In genomic region chr7:22346383-22347107, GRCh38 we compare ENCODE assay signal across 13 cellular contexts. TPM values are rescaled to one million over a fixed set of nuclear protein-coding genes. Genes with fewer than 3 reads are reported as not detected.
A peak's percentile ranks its signal among the peaks of the same experiment; 100 is the strongest.
DNase-seq lines count a peak whose midpoint lies in the region; ATAC-seq and TF ChIP-seq lines count a peak whose summit lies in the region.
"Had no signal": no experiment of that assay in that cellular context is flagged by ENCODE, and none has a peak within 500 bp of the region (broad histone marks: within the 10 kb centered on the region; RNA-seq: fewer than 3 reads in every experiment).

No MANE protein-coding gene starts in this region.

- POLR2A ChIA-PET in PC-3 (lab: Charles Lee; ENCODE audit: unreplicated experiment), result interaction anchor here (0.6 kb wide), 1 partner anchor 191 kb away, joined by 3 read pairs; no protein-coding TSS in a partner anchor

- no peak for TF ChIP-seq CTCF in PC-3 (conservative IDR thresholded peaks at IDR 0.05; ENCODE audit: low read depth, low read length)

- ATAC-seq in PC-3 (peak; percentile 52), left lobe of liver (peak; percentile 67)
- ATAC-seq: stimulated activated naive B cell treated with anti-CD40 and anti-IgM and Interleukin-4, amounts not matched to agents 10 μg/mL and 1 μg/mL and 100 μg/mL, for 72 hours; T-helper 17 cell had no signal

- H2AFZ ChIP-seq in PC-3 (ENCODE audit: low read length), result no peak overlapping the region

- intact Hi-C loops in PC-3 (cut with micrococcal nuclease), result no loop called here

- no peaks in the 10 kb centered on the region for H3K36me3 ChIP-seq in PC-3 (ENCODE audit: low read depth, low read length)

- H3K79me2 ChIP-seq in PC-3 (ENCODE audit: low read length), result peaks cover 43% of the 10 kb centered on the region

- H3K27me3 ChIP-seq in PC-3 (ENCODE audit: low read length), result no peaks in the 10 kb centered on the region

- CTCF ChIA-PET in PC-3 (lab: Charles Lee), result no interaction called here

- H3K4me2 ChIP-seq in PC-3 (ENCODE audit: low read length), result peak overlapping the region; percentile 36

- H3K27ac ChIP-seq in PC-3 (ENCODE audit: low read length), result peak overlapping the region; percentile 62

- no peaks in the 10 kb centered on the region for H3K9me3 ChIP-seq in PC-3 (ENCODE audit: low read length)

- BruUV-seq in PC-3 (replicated peaks; lab: Mats Ljungman, UMichigan), result no TSS peak

- H3K9me2 ChIP-seq in PC-3 (replicated peaks; ENCODE audit: low read length), result no peaks in the 10 kb centered on the region

- no peak overlapping the region for H3K4me3 ChIP-seq in PC-3 (ENCODE audit: low read length)

- no peak overlapping the region for H3K9ac ChIP-seq in PC-3 (ENCODE audit: low read length)

- DNase-seq in DMS153 treated with DMSO at 0.1 percent for 48 hours (lab: John Stamatoyannopoulos, UW; ENCODE audit: unreplicated experiment) (peak; percentile 75), HT-29 (ENCODE audit: low spot score) (peak; percentile 63), PC-3 (peak; percentile 36), left lobe of liver (ENCODE audit: low spot score) (no peak), NCI-H69 (lab: John Stamatoyannopoulos, UW) (no peak), superior temporal gyrus (ENCODE audit: extremely low spot score) (no peak)
- no peak for DNase-seq in stimulated activated CD4-positive, alpha-beta T cell treated with anti-CD3 and anti-CD28 coated beads, Interleukin-2, amount 100 ng/mL, for 48 hours
- DNase-seq in activated T-cell treated with anti-CD3 and anti-CD28 coated beads, Interleukin-2, amount 50 U/mL, for 1 hour, result no peak
- DNase-seq: activated CD4-positive, alpha-beta T cell treated with anti-CD3 and anti-CD28 coated beads, Interleukin-2, amount 10 ng/mL, durations not matched to agents 7 days and 5 days; activated gamma-delta T cell; NCI-H1105; stimulated activated naive B cell treated with anti-CD40 and anti-IgM and Interleukin-4, amounts not matched to agents 10 μg/mL and 1 μg/mL and 100 μg/mL, for 72 hours; T-helper 17 cell had no signal

- peaks cover 36% of the 10 kb centered on the region for H3K4me1 ChIP-seq in PC-3 (ENCODE audit: insufficient read depth, low read length)

- H3F3A ChIP-seq in PC-3 (ENCODE audit: low read length, unreplicated experiment), result peaks cover 4% of the 10 kb centered on the region

- peaks cover 6% of the 10 kb centered on the region; the same call in 1 of the 2 replicates for H4K20me1 ChIP-seq in PC-3 (ENCODE audit: low read length)

RNA-seq across cellular contexts. Expression of gene RAPGEF5, which starts 10.4 kb away (rescaled TPM):
- total RNA-seq in HT-29 (2014; rRNA removed; shearing (Covaris generic)), result 8.9 and 9.3 TPM in 2 replicates
- total RNA-seq in PC-3 (2014; rRNA removed) (5.6 and 10.8 TPM in 2 replicates), left lobe of liver (21.2 TPM)

Comparison
In these comparisons a context has a peak if more than half of its experiments do, and no peak if none do; other contexts are left out.
1. DNase-seq: peak in DMS153 treated with DMSO at 0.1 percent for 48 hours (single experiment), HT-29 (single experiment) and PC-3 (single experiment); none in left lobe of liver (single experiment), NCI-H69 (single experiment), stimulated activated CD4-positive, alpha-beta T cell treated with anti-CD3 and anti-CD28 coated beads, Interleukin-2, amount 100 ng/mL, for 48 hours (0 of 2), superior temporal gyrus (single experiment) and activated T-cell treated with anti-CD3 and anti-CD28 coated beads, Interleukin-2, amount 50 U/mL, for 1 hour (single experiment).